1 cellular context compared by ENCODE assay signal in the genomic region with DNA sequence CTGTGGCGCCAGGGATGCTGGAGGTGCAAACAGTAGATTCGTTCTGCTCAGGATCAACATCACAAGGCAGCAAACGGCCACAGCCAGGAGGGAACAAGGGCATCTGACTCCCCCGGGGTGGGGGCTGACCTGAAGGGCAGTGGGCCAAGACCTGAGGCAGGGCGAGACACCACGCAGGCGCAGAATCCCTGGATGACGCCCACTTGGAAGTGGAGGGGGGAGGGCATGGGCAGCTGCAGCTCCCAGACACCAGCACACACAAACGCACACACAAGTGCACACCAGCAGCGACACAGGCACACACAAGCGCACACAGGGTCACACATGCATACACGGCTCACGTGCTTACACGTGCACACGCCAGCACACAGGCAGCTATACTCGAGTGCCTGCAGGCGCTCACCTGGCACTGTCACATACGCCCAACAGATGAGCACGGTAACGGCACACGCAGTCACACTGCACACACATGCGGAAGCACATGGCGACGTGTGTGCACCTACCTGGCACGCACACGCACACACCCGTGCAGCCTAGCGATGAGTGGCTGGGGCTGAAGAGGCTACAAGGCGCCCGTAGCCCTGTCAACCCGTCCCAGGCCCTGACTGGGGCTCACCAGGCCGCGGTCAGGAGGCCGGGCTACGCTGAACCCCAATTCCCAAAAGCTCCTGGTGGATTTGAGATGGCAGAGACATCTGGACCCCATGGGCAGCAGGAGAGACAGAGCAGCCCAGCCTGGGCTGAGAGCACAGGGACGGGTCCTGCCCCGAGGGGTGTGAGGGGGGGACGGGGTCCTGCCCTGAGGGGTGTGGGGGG.
A peak's percentile ranks its signal among the peaks of the same experiment; 100 is the strongest.
TF ChIP-seq lines count a peak whose summit lies in the region.

No MANE protein-coding gene starts in this region.

TF ChIP-seq in GM12878, 131 proteins besides CTCF, POLR2A, EP300 and RAD21:
- TF ChIP-seq TCF3 (IDR thresholded peaks at IDR 0.05; ENCODE audit: borderline replicate concordance, insufficient read depth, low read depth, low read length) = 0 out of 2 replicates have a peak, but pooled peaks have one; percentile 19
- TF ChIP-seq, protein P1, sequence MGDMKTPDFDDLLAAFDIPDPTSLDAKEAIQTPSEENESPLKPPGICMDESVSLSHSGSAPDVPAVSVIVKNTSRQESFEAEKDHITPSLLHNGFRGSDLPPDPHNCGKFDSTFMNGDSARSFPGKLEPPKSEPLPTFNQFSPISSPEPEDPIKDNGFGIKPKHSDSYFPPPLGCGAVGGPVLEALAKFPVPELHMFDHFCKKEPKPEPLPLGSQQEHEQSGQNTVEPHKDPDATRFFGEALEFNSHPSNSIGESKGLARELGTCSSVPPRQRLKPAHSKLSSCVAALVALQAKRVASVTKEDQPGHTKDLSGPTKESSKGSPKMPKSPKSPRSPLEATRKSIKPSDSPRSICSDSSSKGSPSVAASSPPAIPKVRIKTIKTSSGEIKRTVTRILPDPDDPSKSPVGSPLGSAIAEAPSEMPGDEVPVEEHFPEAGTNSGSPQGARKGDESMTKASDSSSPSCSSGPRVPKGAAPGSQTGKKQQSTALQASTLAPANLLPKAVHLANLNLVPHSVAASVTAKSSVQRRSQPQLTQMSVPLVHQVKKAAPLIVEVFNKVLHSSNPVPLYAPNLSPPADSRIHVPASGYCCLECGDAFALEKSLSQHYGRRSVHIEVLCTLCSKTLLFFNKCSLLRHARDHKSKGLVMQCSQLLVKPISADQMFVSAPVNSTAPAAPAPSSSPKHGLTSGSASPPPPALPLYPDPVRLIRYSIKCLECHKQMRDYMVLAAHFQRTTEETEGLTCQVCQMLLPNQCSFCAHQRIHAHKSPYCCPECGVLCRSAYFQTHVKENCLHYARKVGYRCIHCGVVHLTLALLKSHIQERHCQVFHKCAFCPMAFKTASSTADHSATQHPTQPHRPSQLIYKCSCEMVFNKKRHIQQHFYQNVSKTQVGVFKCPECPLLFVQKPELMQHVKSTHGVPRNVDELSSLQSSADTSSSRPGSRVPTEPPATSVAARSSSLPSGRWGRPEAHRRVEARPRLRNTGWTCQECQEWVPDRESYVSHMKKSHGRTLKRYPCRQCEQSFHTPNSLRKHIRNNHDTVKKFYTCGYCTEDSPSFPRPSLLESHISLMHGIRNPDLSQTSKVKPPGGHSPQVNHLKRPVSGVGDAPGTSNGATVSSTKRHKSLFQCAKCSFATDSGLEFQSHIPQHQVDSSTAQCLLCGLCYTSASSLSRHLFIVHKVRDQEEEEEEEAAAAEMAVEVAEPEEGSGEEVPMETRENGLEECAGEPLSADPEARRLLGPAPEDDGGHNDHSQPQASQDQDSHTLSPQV (IDR thresholded peaks at IDR 0.05) = no peak
- TF ChIP-seq, protein P2, sequence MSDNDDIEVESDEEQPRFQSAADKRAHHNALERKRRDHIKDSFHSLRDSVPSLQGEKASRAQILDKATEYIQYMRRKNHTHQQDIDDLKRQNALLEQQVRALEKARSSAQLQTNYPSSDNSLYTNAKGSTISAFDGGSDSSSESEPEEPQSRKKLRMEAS (IDR thresholded peaks at IDR 0.05; ENCODE audit: low read depth, low read length) = no peak
- TF ChIP-seq, protein P3, sequence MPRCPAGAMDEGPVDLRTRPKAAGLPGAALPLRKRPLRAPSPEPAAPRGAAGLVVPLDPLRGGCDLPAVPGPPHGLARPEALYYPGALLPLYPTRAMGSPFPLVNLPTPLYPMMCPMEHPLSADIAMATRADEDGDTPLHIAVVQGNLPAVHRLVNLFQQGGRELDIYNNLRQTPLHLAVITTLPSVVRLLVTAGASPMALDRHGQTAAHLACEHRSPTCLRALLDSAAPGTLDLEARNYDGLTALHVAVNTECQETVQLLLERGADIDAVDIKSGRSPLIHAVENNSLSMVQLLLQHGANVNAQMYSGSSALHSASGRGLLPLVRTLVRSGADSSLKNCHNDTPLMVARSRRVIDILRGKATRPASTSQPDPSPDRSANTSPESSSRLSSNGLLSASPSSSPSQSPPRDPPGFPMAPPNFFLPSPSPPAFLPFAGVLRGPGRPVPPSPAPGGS (IDR thresholded peaks at IDR 0.05; ENCODE audit: borderline replicate concordance, insufficient read depth, low read depth, low read length, poor library complexity, severe bottlenecking) = peak; percentile 79
